ENCODE assay signal across 35 cellular contexts in the genomic region with DNA sequence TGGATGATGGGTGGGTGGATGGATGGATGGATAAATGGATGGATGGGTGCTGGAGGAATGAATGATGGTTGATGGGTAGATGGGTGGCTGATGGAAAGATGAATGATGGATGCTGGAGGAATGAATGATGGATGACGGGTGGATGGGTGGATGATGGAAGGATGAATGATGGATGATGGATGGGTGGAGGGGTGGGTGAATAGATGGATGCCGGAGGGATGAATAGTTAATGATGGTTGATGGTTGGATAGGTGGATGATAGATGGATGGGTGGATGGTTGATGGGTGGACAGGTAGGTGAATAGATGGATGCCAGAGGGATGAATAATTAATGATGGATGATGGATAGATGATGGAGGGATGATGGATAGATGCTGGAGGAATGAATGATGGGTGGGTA. TPM values are rescaled to one million over a fixed set of nuclear protein-coding genes. Genes with fewer than 3 reads are reported as not detected.
"Had no signal": no experiment of that assay in that cellular context is flagged by ENCODE, and none has a peak within 500 bp of the region (broad histone marks: within the 10 kb centered on the region; RNA-seq: fewer than 3 reads in every experiment).

No MANE protein-coding gene starts in this region.

- H3K9me3 ChIP-seq: esophagus squamous epithelium, gastroesophageal sphincter had no signal

- H3K27ac Mint-ChIP-seq: activated B cell treated with CpG ODN at 0.5 μM for 24 hours; activated CD8-positive, alpha-beta T cell treated with anti-CD3 and anti-CD28 coated beads for 36 hours; activated naive CD8-positive, alpha-beta T cell; activated T-helper 17 cell treated with anti-CD3 and anti-CD28 coated beads, Interleukin-2, amount 50 U/mL, for 72 hours; effector memory CD8-positive, alpha-beta T cell; T-helper 17 cell; T-helper 2 cell treated with Interferon-gamma antibody and Interleukin-4, amounts not matched to agents 5 μg/mL and 100 μg/mL, for 36 hours had no signal

- H3K27me3 Mint-ChIP-seq: T-helper 17 cell had no signal

- H3K4me3 Mint-ChIP-seq: activated B cell treated with CpG ODN at 0.5 μM for 24 hours; activated CD8-positive, alpha-beta T cell treated with anti-CD3 and anti-CD28 coated beads for 36 hours; activated naive CD8-positive, alpha-beta T cell; activated T-cell treated with anti-CD3 and anti-CD28 coated beads, Interleukin-2, amount 50 U/mL, for 4 hours; activated T-helper 17 cell treated with anti-CD3 and anti-CD28 coated beads, Interleukin-2, amount 50 U/mL, for 72 hours; effector memory CD8-positive, alpha-beta T cell; T-helper 17 cell; T-helper 2 cell treated with Interferon-gamma antibody and Interleukin-4, amounts not matched to agents 5 μg/mL and 100 μg/mL, for 36 hours had no signal

- H3K9me3 Mint-ChIP-seq: activated B cell treated with CpG ODN at 0.5 μM for 24 hours; activated T-cell treated with anti-CD3 and anti-CD28 coated beads, Interleukin-2, amount 50 U/mL, for 4 hours; T-helper 2 cell treated with Interferon-gamma antibody and Interleukin-4, amounts not matched to agents 5 μg/mL and 100 μg/mL, for 36 hours had no signal

- H3K27ac ChIP-seq: brain microvascular endothelial cell, epithelial cell of prostate, esophagus squamous epithelium, gastroesophageal sphincter, WERI-Rb-1 had no signal

- H3K4me1 ChIP-seq: gastroesophageal sphincter had no signal

- H3K4me3 ChIP-seq: esophagus squamous epithelium, gastroesophageal sphincter had no signal

- FAIRE-seq: astrocyte, colon, endothelial cell of umbilical vein had no signal

- H3K4me1 Mint-ChIP-seq: activated B cell treated with CpG ODN at 0.5 μM for 24 hours, T-helper 17 cell had no signal

- ATAC-seq: activated CD4-positive, CD25-positive, alpha-beta regulatory T cell treated with anti-CD3 and anti-CD28 coated beads, Interleukin-2, amount 50 U/mL, for 24 hours; activated CD8-positive, alpha-beta T cell treated with anti-CD3 and anti-CD28 coated beads for 36 hours; activated T-cell treated with anti-CD3 and anti-CD28 coated beads, Interleukin-2, amount 50 U/mL, for 4 hours; activated T-helper 17 cell treated with anti-CD3 and anti-CD28 coated beads, Interleukin-2, amount 50 U/mL, for 72 hours; effector memory CD8-positive, alpha-beta T cell; gastroesophageal sphincter; T-helper 17 cell had no signal

- H3K36me3 Mint-ChIP-seq: activated naive CD8-positive, alpha-beta T cell had no signal

- H3K36me3 ChIP-seq: brain microvascular endothelial cell, esophagus squamous epithelium, gastroesophageal sphincter, WERI-Rb-1 had no signal

- DNase-seq: activated B cell treated with CpG ODN at 0.5 μM for 24 hours; activated CD4-positive, alpha-beta T cell treated with anti-CD3 and anti-CD28 coated beads for 48 hours; activated CD4-positive, alpha-beta T cell treated with anti-CD3 and anti-CD28 coated beads, Interleukin-2, amount 50 U/mL, for 1 hour; activated CD4-positive, alpha-beta T cell treated with anti-CD3 and anti-CD28 coated beads, Interleukin-2, amount 50 U/mL, for 48 hours; activated CD8-positive, alpha-beta memory T cell treated with anti-CD3 and anti-CD28 coated beads for 24 hours; activated CD8-positive, alpha-beta T cell treated with anti-CD3 and anti-CD28 coated beads for 36 hours; activated effector memory CD4-positive, alpha-beta T cell treated with Interleukin-2 at 50 U/mL for 16 hours; activated gamma-delta T cell treated with Interleukin-2 at 50 U/mL for 16 hours; activated naive CD4-positive, alpha-beta T cell treated with anti-CD3 and anti-CD28 coated beads, Interleukin-2, amount 50 U/mL, for 16 hours; activated naive CD4-positive, alpha-beta T cell treated with Interleukin-2 at 50 U/mL for 16 hours; activated T-cell treated with anti-CD3 and anti-CD28 coated beads, Interleukin-2, amount 50 U/mL, for 4 hours; amniotic stem cell; anterior cingulate cortex; brain microvascular endothelial cell; caudate nucleus; cortex of kidney; dermis blood vessel endothelial cell; effector CD4-positive, alpha-beta T cell; effector memory CD8-positive, alpha-beta T cell; esophagus squamous epithelium; foreskin melanocyte; T-helper 1 cell; T-helper 17 cell; T1000; WERI-Rb-1 had no signal

RNA-seq across cellular contexts. Expression of gene ANO1, which starts 41.4 kb away (rescaled TPM):
- total RNA-seq: activated B cell treated with CpG ODN at 0.5 μM for 24 hours; activated CD8-positive, alpha-beta T cell treated with anti-CD3 and anti-CD28 coated beads for 36 hours; fibroblast of villous mesenchyme had no signal
